ENCODE assay signal across 23 cellular contexts in genomic region chrX:25858273-25858880, GRCh38.
DNase-seq lines count a peak whose midpoint lies in the region; FAIRE-seq and TF ChIP-seq lines count a peak whose summit lies in the region.
"Had no signal": no experiment of that assay in that cellular context is flagged by ENCODE, and none has a peak within 500 bp of the region (broad histone marks: within the 10 kb centered on the region; RNA-seq: fewer than 3 reads in every experiment).

No MANE protein-coding gene starts in this region.

- H3K4me1 ChIP-seq in prostate gland (replicated peaks) (no peaks in the 10 kb centered on the region), tibial artery (no peaks in the 10 kb centered on the region)
- H3K4me1 ChIP-seq: ascending aorta; BLaER1 treated with 17β-estradiol and CSF1 and Interleukin-3, amounts not matched to agents 10 nM and 100 nM; gastrocnemius medialis; tibial nerve had no signal

- DNase-seq in A172 (ENCODE audit: low spot score) (peak; percentile 67), dermis blood vessel endothelial cell (peak; percentile 55), kidney epithelial cell (ENCODE audit: low read depth) (peak; percentile 16), prostate gland (ENCODE audit: low spot score) (no peak), tibial artery (no peak), NCI-H1930 (lab: John Stamatoyannopoulos, UW) (no peak), GM12891 (ENCODE audit: insufficient read length, low spot score) (no peak)
- DNase-seq: activated CD4-positive, alpha-beta T cell treated with anti-CD3 and anti-CD28 coated beads, Interleukin-2, amount 50 U/mL, for 1 hour; Calu3; gastrocnemius medialis; mammary epithelial cell; NCI-H146; NCI-H524 treated with DMSO at 0.1 percent for 48 hours; nucleus accumbens; stimulated activated CD4-positive, alpha-beta T cell treated with anti-CD3 and anti-CD28 coated beads, Interleukin-4, amount 100 ng/mL, for 4 hours; stimulated activated naive CD8-positive, alpha-beta T cell treated with anti-CD3 and anti-CD28 coated beads, Interleukin-15, Interleukin-2, amounts not matched to agents 100 U/mL and 50 U/mL, for 24 hours had no signal

- WGBS in prostate gland: 12% methylated on average over 3 of the region's 3 CpGs

- H3K27me3 ChIP-seq in kidney epithelial cell (ENCODE audit: control insufficient read depth, insufficient read depth, low read length) (no peaks in the 10 kb centered on the region), prostate gland (replicated peaks; ENCODE audit: insufficient read depth) (no peaks in the 10 kb centered on the region), tibial artery (no peaks in the 10 kb centered on the region)
- H3K27me3 ChIP-seq: ascending aorta, gastrocnemius medialis, tibial nerve had no signal

- FAIRE-seq in GM12891 (lab: Jason Lieb, UNC): no peak
- FAIRE-seq: H1, keratinocyte had no signal

- H3K36me3 ChIP-seq in kidney epithelial cell (ENCODE audit: control insufficient read depth, insufficient read depth, low read length) (no peaks in the 10 kb centered on the region), prostate gland (no peaks in the 10 kb centered on the region), tibial artery (no peaks in the 10 kb centered on the region)
- H3K36me3 ChIP-seq: ascending aorta; BLaER1 treated with 17β-estradiol and CSF1 and Interleukin-3, amounts not matched to agents 10 nM and 100 nM; gastrocnemius medialis; tibial nerve had no signal

- no peak overlapping the region for H3K4me3 ChIP-seq in kidney epithelial cell (ENCODE audit: low read depth, low read length)
- H3K4me3 ChIP-seq in prostate gland: no peak overlapping the region
- H3K4me3 ChIP-seq in tibial artery: no peak overlapping the region
- H3K4me3 ChIP-seq: ascending aorta; BLaER1 treated with 17β-estradiol and CSF1 and Interleukin-3, amounts not matched to agents 10 nM and 100 nM; coronary artery; gastrocnemius medialis; tibial nerve had no signal

- no peak overlapping the region for H3K27ac ChIP-seq in prostate gland
- H3K27ac ChIP-seq in tibial artery: no peak overlapping the region
- H3K27ac ChIP-seq: ascending aorta; BLaER1 treated with 17β-estradiol and CSF1 and Interleukin-3, amounts not matched to agents 10 nM and 100 nM; coronary artery; gastrocnemius medialis; tibial nerve had no signal

- no peak for TF ChIP-seq EP300 in Ishikawa (IDR thresholded peaks at IDR 0.05; ENCODE audit: borderline replicate concordance)

- TF ChIP-seq RAD21 in Ishikawa (IDR thresholded peaks at IDR 0.05; ENCODE audit: low read depth): peak; percentile 35; the same call in 1 of the 2 replicates

- no peak for TF ChIP-seq CTCF in kidney epithelial cell (IDR thresholded peaks at IDR 0.05; ENCODE audit: insufficient read depth, low read length, poor library complexity, severe bottlenecking)
- TF ChIP-seq CTCF in prostate gland (IDR thresholded peaks at IDR 0.05): no peak
- TF ChIP-seq CTCF in tibial artery (IDR thresholded peaks at IDR 0.05): no peak

- no peak for TF ChIP-seq POLR2A in prostate gland (IDR thresholded peaks at IDR 0.05)
- no peak for TF ChIP-seq POLR2A in GM12891 (IDR thresholded peaks at IDR 0.05; ENCODE audit: low read depth, low read length)

- intact Hi-C loops in prostate gland (cut with DNase I): no loop called here
- intact Hi-C loops in tibial artery (cut with DNase I; ENCODE audit: low total_unique reads): no loop called here

- H3K9me3 ChIP-seq in prostate gland (no peaks in the 10 kb centered on the region), tibial artery (no peaks in the 10 kb centered on the region)
- H3K9me3 ChIP-seq: ascending aorta, gastrocnemius medialis, tibial nerve had no signal

TF ChIP-seq in Ishikawa, 13 proteins besides CTCF, POLR2A, EP300 and RAD21:
- TF ChIP-seq USF1 (IDR thresholded peaks at IDR 0.05): no peak
- no peak for TF ChIP-seq MAX (IDR thresholded peaks at IDR 0.05)
- TF ChIP-seq NFIC (IDR thresholded peaks at IDR 0.05): no peak
- TF ChIP-seq EGR1 (IDR thresholded peaks at IDR 0.05): no peak

TF ChIP-seq in GM12891, 5 proteins besides CTCF, POLR2A, EP300 and RAD21:
- no peak for TF ChIP-seq TAF1 (IDR thresholded peaks at IDR 0.05; ENCODE audit: low read depth, low read length)
- TF ChIP-seq POLR2AphosphoS5 (IDR thresholded peaks at IDR 0.05; ENCODE audit: low read depth, low read length): no peak
- TF ChIP-seq PAX5 (IDR thresholded peaks at IDR 0.05; ENCODE audit: insufficient read depth, low read length, severe bottlenecking): no peak

Comparison
In these comparisons a context has a peak if more than half of its experiments do, and no peak if none do; other contexts are left out.
1. DNase-seq: peak in A172 (single experiment), dermis blood vessel endothelial cell (single experiment) and kidney epithelial cell (single experiment); none in prostate gland (single experiment), tibial artery (0 of 2), NCI-H1930 (0 of 2) and GM12891 (single experiment).